In the genomic region with DNA sequence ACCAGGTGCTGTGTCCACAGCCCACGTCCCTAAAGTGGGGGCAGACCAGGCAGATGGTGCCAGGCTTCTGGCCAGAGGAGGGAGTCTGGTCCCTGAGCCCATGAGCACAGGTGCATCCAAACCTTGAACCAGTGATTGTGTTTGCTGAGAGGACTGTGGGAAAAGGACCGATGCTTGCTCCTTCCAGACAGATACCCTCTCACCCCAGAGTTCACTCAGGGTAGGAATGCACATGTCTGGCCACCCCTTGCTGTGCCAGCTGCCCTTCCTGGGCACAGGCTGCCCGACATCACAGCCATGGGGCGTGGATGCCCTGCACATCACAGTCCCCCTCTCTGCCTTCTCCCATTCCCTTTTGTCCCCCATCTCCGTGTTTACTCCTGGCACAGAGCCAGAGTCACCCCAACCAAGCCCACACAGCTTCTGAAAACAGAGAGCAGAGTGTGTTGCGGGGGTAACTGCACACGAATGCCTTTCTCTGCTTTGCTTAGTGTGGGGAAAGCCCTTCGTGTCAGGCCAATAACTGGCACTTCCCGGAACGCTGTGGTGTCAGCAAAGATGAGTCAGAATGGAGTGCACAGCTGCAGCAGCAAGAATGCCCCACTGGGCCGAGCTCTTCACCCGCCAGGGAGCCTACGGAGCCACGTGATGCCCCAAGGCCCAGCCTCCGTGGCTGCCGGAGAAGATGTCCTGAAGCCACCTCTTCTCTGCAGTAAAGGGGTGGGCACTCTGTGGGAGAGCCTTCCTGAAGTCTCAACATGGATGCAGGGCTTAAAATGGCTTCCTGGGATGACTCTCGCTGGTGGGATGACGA, we compare ENCODE assay signal across 8 cellular contexts. TPM values are rescaled to one million over a fixed set of nuclear protein-coding genes. Genes with fewer than 3 reads are reported as not detected.
DNase-seq lines count a peak whose midpoint lies in the region; ATAC-seq, FAIRE-seq and TF ChIP-seq lines count a peak whose summit lies in the region.

No MANE protein-coding gene starts in this region.

- peak overlapping the region; percentile 50; the same call in 1 of the 2 replicates for H3K9ac ChIP-seq in OCI-LY1 (ENCODE audit: low read length)

- no peaks in the 10 kb centered on the region for H3K9me3 Mint-ChIP-seq in activated T-cell treated with anti-CD3 and anti-CD28 coated beads, Interleukin-2, amount 50 U/mL, for 4 hours

- H3K4me1 ChIP-seq in OCI-LY1 (ENCODE audit: insufficient read depth, low read length, severe bottlenecking) = peaks cover 35% of the 10 kb centered on the region

- H3K27me3 Mint-ChIP-seq in activated T-cell treated with anti-CD3 and anti-CD28 coated beads, Interleukin-2, amount 50 U/mL, for 4 hours (ENCODE audit: low read depth) = no peaks in the 10 kb centered on the region

- peaks cover 3% of the 10 kb centered on the region; the same call in 1 of the 2 replicates for H3K79me2 ChIP-seq in OCI-LY1 (ENCODE audit: insufficient read depth, low read length)

- H2AFZ ChIP-seq in OCI-LY1 (ENCODE audit: low read length) = no peak overlapping the region

- H3K9me2 ChIP-seq in OCI-LY1 (ENCODE audit: low read depth, low read length) = no peaks in the 10 kb centered on the region

- peaks cover 17% of the 10 kb centered on the region for H3K36me3 ChIP-seq in OCI-LY1 (ENCODE audit: insufficient read depth, low read length)

- ATAC-seq in GM18870 (IDR thresholded peaks at IDR 0.05; ENCODE audit: unreplicated experiment) (peak; percentile 83), HG03103 (IDR thresholded peaks at IDR 0.05; ENCODE audit: low read depth, unreplicated experiment) (peak; percentile 86)
- ATAC-seq in activated T-cell treated with anti-CD3 and anti-CD28 coated beads, Interleukin-2, amount 50 U/mL, for 4 hours = peak; percentile 78 to 95

- no peaks in the 10 kb centered on the region for H3K27me3 ChIP-seq in OCI-LY1 (ENCODE audit: insufficient read depth, low read length)

- TF ChIP-seq CTCF in AG09319 (IDR thresholded peaks at IDR 0.05; ENCODE audit: low read depth, low read length) (peak; percentile 64), OCI-LY1 (IDR thresholded peaks at IDR 0.05; ENCODE audit: low read length) (peak; percentile 41), fibroblast of villous mesenchyme (IDR thresholded peaks at IDR 0.05; ENCODE audit: insufficient read depth, low read depth, low read length) (peak; percentile 50)

- H4K20me1 ChIP-seq in OCI-LY1 (ENCODE audit: insufficient read depth, low read length) = no peaks in the 10 kb centered on the region

- peak; percentile 72 for FAIRE-seq in urothelium cell line (lab: Jason Lieb, UNC)

- peak; percentile 91 for DNase-seq in AG09319 (ENCODE audit: extremely low read depth, low read depth)
- peak; percentile 65 for DNase-seq in activated T-cell treated with anti-CD3 and anti-CD28 coated beads, Interleukin-2, amount 50 U/mL, for 4 hours
- peak; percentile 97 for DNase-seq in fibroblast of villous mesenchyme (ENCODE audit: low read depth)
- DNase-seq in posterior vena cava (ENCODE audit: low spot score) = peak; percentile 96
- peak; percentile 97 for DNase-seq in urothelium cell line (ENCODE audit: low spot score)

- H3K9me3 ChIP-seq in OCI-LY1 (ENCODE audit: low read length) = no peaks in the 10 kb centered on the region

- peak overlapping the region; percentile 47 for H3K4me3 ChIP-seq in OCI-LY1 (ENCODE audit: low read depth, low read length, poor library complexity, severe bottlenecking)
- H3K4me3 ChIP-seq in fibroblast of villous mesenchyme (ENCODE audit: low read depth, low read length) = peak overlapping the region; percentile 36

- H3K36me3 Mint-ChIP-seq in activated T-cell treated with anti-CD3 and anti-CD28 coated beads, Interleukin-2, amount 50 U/mL, for 4 hours (ENCODE audit: insufficient read depth) = peaks cover 20% of the 10 kb centered on the region

- H3K4me2 ChIP-seq in OCI-LY1 (ENCODE audit: low read length) = peak overlapping the region; percentile 61

- H3K4me3 Mint-ChIP-seq in activated T-cell treated with anti-CD3 and anti-CD28 coated beads, Interleukin-2, amount 50 U/mL, for 4 hours = peak overlapping the region; percentile 9

- intact Hi-C loops in posterior vena cava (cut with DNase I) = loop anchor here in 1 of 2 donors (10.0 kb wide), 1 partner anchor 175 kb away; no protein-coding TSS in a partner anchor

- peaks cover 39% of the 10 kb centered on the region for H3K4me1 Mint-ChIP-seq in activated T-cell treated with anti-CD3 and anti-CD28 coated beads, Interleukin-2, amount 50 U/mL, for 4 hours (ENCODE audit: low read depth)

- H3F3A ChIP-seq in OCI-LY1 (ENCODE audit: insufficient read depth, low read length) = no peaks in the 10 kb centered on the region

- peak overlapping the region; percentile 61 for H3K27ac ChIP-seq in OCI-LY1 (ENCODE audit: low read depth, low read length, poor library complexity, severe bottlenecking)

RNA-seq across cellular contexts. Expression of gene CARS1, which starts 7.6 kb away (rescaled TPM):
- 100 to 1,000 TPM in 1 of 3 donors, 10 to 100 TPM in 2; 72.4 to 110 (median 88.1) TPM for total RNA-seq in activated T-cell treated with anti-CD3 and anti-CD28 coated beads, Interleukin-2, amount 50 U/mL, for 4 hours
- total RNA-seq in fibroblast of villous mesenchyme = 68.2 and 87.6 TPM in 2 replicates
- total RNA-seq in posterior vena cava = 10 to 100 TPM; 44.2 to 60.6 TPM

RNA-seq across cellular contexts. Expression of gene NAP1L4, which starts 57.5 kb away (rescaled TPM):
- total RNA-seq in activated T-cell treated with anti-CD3 and anti-CD28 coated beads, Interleukin-2, amount 50 U/mL, for 4 hours = 100 to 1,000 TPM; 194 to 201 (median 199) TPM
- total RNA-seq in fibroblast of villous mesenchyme = 87.6 and 121 TPM in 2 replicates
- total RNA-seq in posterior vena cava = 100 to 1,000 TPM in 1 of 2 donors, 10 to 100 TPM in 1; 89.0 to 118 TPM

Comparison
In these comparisons a context has a peak if more than half of its experiments do, and no peak if none do; other contexts are left out.
1. Peak in every context shown above with its lines: DNase-seq, ATAC-seq, H3K4me3 ChIP-seq and H3K27ac ChIP-seq.